ENCODE assay signal across 15 cellular contexts in genomic region chr15:98663045-98663444, GRCh38.
"Had no signal": no experiment of that assay in that cellular context is flagged by ENCODE, and none has a peak within 500 bp of the region (broad histone marks: within the 10 kb centered on the region; RNA-seq: fewer than 3 reads in every experiment).

No MANE protein-coding gene starts in this region.

- H3K4me3 Mint-ChIP-seq: activated CD4-positive, alpha-beta memory T cell treated with anti-CD3 and anti-CD28 coated beads, Interleukin-2, amount 10 ng/mL, durations not matched to agents 7 days and 5 days; natural killer cell; stimulated activated naive CD8-positive, alpha-beta T cell treated with anti-CD3 and anti-CD28 coated beads, Interleukin-15, Interleukin-2, amounts not matched to agents 100 ng/mL and 50 ng/mL, for 24 hours; T-helper 2 cell treated with Interferon-gamma antibody and Interleukin-4, amounts not matched to agents 5 μg/mL and 100 μg/mL, for 36 hours had no signal

- H3K27ac Mint-ChIP-seq: activated CD4-positive, alpha-beta memory T cell treated with anti-CD3 and anti-CD28 coated beads, Interleukin-2, amount 10 ng/mL, durations not matched to agents 7 days and 5 days; stimulated activated naive CD8-positive, alpha-beta T cell treated with anti-CD3 and anti-CD28 coated beads, Interleukin-15, Interleukin-2, amounts not matched to agents 100 ng/mL and 50 ng/mL, for 24 hours; T-helper 2 cell treated with Interferon-gamma antibody and Interleukin-4, amounts not matched to agents 5 μg/mL and 100 μg/mL, for 36 hours had no signal

- H3K4me3 ChIP-seq: lung, psoas muscle, testis had no signal

- H3K27ac ChIP-seq: psoas muscle, testis had no signal

- H3K9me3 Mint-ChIP-seq: activated CD4-positive, alpha-beta memory T cell treated with anti-CD3 and anti-CD28 coated beads, Interleukin-2, amount 10 ng/mL, durations not matched to agents 7 days and 5 days; natural killer cell; stimulated activated naive CD8-positive, alpha-beta T cell treated with anti-CD3 and anti-CD28 coated beads, Interleukin-15, Interleukin-2, amounts not matched to agents 100 ng/mL and 50 ng/mL, for 24 hours; T-helper 2 cell treated with Interferon-gamma antibody and Interleukin-4, amounts not matched to agents 5 μg/mL and 100 μg/mL, for 36 hours had no signal

- H3K27me3 ChIP-seq: testis had no signal

- H3K27me3 Mint-ChIP-seq: stimulated activated naive CD8-positive, alpha-beta T cell treated with anti-CD3 and anti-CD28 coated beads, Interleukin-15, Interleukin-2, amounts not matched to agents 100 ng/mL and 50 ng/mL, for 24 hours had no signal

- FAIRE-seq: urothelium cell line had no signal

- H3K36me3 Mint-ChIP-seq: natural killer cell had no signal

- DNase-seq: activated CD4-positive, alpha-beta memory T cell treated with anti-CD3 and anti-CD28 coated beads, Interleukin-2, amount 10 ng/mL, durations not matched to agents 7 days and 5 days; activated gamma-delta T cell treated with Interleukin-2 at 50 U/mL for 16 hours; activated T-cell treated with anti-CD3 and anti-CD28 coated beads, Interleukin-2, amount 50 U/mL, for 48 hours; central memory CD4-positive, alpha-beta T cell; cortex of kidney; effector memory CD4-positive, alpha-beta T cell; left colon; natural killer cell; psoas muscle; stimulated activated CD4-positive, alpha-beta T cell treated with anti-CD3 and anti-CD28 coated beads, Interleukin-4, amount 100 ng/mL, for 1 hour; testis had no signal

- H3K9me3 ChIP-seq: psoas muscle, testis had no signal

- ATAC-seq: natural killer cell, psoas muscle had no signal
